Comparison of ENCODE assay signal across 33 cellular contexts in the genomic region with DNA sequence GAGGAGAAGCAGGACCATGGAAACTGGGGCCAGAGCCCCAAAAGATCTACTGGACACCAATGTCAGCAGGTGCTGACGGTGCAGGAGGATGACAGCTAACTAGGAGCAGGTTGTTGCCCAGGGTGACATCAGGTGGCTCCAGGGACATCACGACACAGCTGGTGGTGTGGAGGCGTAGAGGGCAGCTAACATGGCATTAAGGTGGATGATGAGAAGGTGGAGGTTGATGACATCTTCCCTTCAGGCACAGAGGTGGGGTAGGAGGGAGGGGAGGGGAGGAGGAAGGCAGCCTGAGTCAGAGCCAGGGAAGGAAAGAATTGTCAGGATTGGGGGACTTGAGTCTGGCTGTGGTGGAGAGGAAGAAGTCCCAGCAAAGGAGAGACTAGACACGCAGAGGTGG.
"Had no signal": no experiment of that assay in that cellular context is flagged by ENCODE, and none has a peak within 500 bp of the region (broad histone marks: within the 10 kb centered on the region; RNA-seq: fewer than 3 reads in every experiment).

No MANE protein-coding gene starts in this region.

- H3K9me3 Mint-ChIP-seq: activated B cell treated with CpG ODN at 0.5 μM for 24 hours; activated CD8-positive, alpha-beta T cell treated with anti-CD3 and anti-CD28 coated beads for 36 hours; activated T-cell treated with anti-CD3 and anti-CD28 coated beads, Interleukin-2, amount 50 U/mL, for 4 hours; activated T-helper 17 cell treated with anti-CD3 and anti-CD28 coated beads, Interleukin-2, amount 50 U/mL, for 72 hours; brain; central memory CD8-positive, alpha-beta T cell; dendritic cell treated with granulocyte-macrophage colony-stimulating factor and Interleukin-4, amounts not matched to agents 40 ng/mL and 50 ng/mL, for 4 days; effector memory CD8-positive, alpha-beta T cell; T-cell; T-helper 1 cell treated with Interleukin-12 subunit alpha and Interleukin-12 subunit beta and Interleukin-4 antibody, amounts not matched to agents 30 μg/mL and 1 μg/mL, for 36 hours; T-helper 2 cell treated with Interferon-gamma antibody and Interleukin-4, amounts not matched to agents 5 μg/mL and 100 μg/mL, for 36 hours had no signal

- H3K36me3 ChIP-seq: ascending aorta, esophagus muscularis mucosa, gastroesophageal sphincter, WERI-Rb-1 had no signal

- H3K27me3 ChIP-seq: ascending aorta had no signal

- H3K4me3 Mint-ChIP-seq: activated B cell treated with CpG ODN at 0.5 μM for 24 hours; activated CD8-positive, alpha-beta T cell treated with anti-CD3 and anti-CD28 coated beads for 36 hours; activated naive CD8-positive, alpha-beta T cell; activated T-cell treated with anti-CD3 and anti-CD28 coated beads, Interleukin-2, amount 50 U/mL, for 4 hours; central memory CD8-positive, alpha-beta T cell; dendritic cell treated with granulocyte-macrophage colony-stimulating factor and Interleukin-4, amounts not matched to agents 40 ng/mL and 50 ng/mL, for 4 days; T-helper 1 cell treated with Interleukin-12 subunit alpha and Interleukin-12 subunit beta and Interleukin-4 antibody, amounts not matched to agents 30 μg/mL and 1 μg/mL, for 36 hours; T-helper 2 cell treated with Interferon-gamma antibody and Interleukin-4, amounts not matched to agents 5 μg/mL and 100 μg/mL, for 36 hours had no signal

- H3K27ac ChIP-seq: ascending aorta, coronary artery, dorsolateral prefrontal cortex, esophagus muscularis mucosa, gastroesophageal sphincter, WERI-Rb-1 had no signal

- H3K27ac Mint-ChIP-seq: activated B cell treated with CpG ODN at 0.5 μM for 24 hours; activated CD8-positive, alpha-beta T cell treated with anti-CD3 and anti-CD28 coated beads for 36 hours; activated naive CD8-positive, alpha-beta T cell; activated T-helper 17 cell treated with anti-CD3 and anti-CD28 coated beads, Interleukin-2, amount 50 U/mL, for 72 hours; brain; dendritic cell treated with granulocyte-macrophage colony-stimulating factor and Interleukin-4, amounts not matched to agents 40 ng/mL and 50 ng/mL, for 4 days; effector memory CD8-positive, alpha-beta T cell; T-cell; T-helper 1 cell treated with Interleukin-12 subunit alpha and Interleukin-12 subunit beta and Interleukin-4 antibody, amounts not matched to agents 30 μg/mL and 1 μg/mL, for 36 hours; T-helper 2 cell treated with Interferon-gamma antibody and Interleukin-4, amounts not matched to agents 5 μg/mL and 100 μg/mL, for 36 hours had no signal

- H3K9me3 ChIP-seq: ascending aorta, esophagus muscularis mucosa, gastroesophageal sphincter had no signal

- H3K36me3 Mint-ChIP-seq: activated naive CD8-positive, alpha-beta T cell; brain; T-cell had no signal

- FAIRE-seq: bronchial epithelial cell had no signal

- H3K4me3 ChIP-seq: ascending aorta, coronary artery, dorsolateral prefrontal cortex, esophagus muscularis mucosa, gastroesophageal sphincter had no signal

- ATAC-seq: activated CD4-positive, CD25-positive, alpha-beta regulatory T cell treated with anti-CD3 and anti-CD28 coated beads, Interleukin-2, amount 50 U/mL, for 24 hours; activated CD8-positive, alpha-beta T cell treated with anti-CD3 and anti-CD28 coated beads for 36 hours; activated T-cell treated with anti-CD3 and anti-CD28 coated beads, Interleukin-2, amount 50 U/mL, for 4 hours; activated T-helper 17 cell treated with anti-CD3 and anti-CD28 coated beads, Interleukin-2, amount 50 U/mL, for 72 hours; effector memory CD8-positive, alpha-beta T cell; gastroesophageal sphincter; T-cell had no signal

- DNase-seq: activated B cell treated with CpG ODN at 0.5 μM for 24 hours; activated CD4-positive, alpha-beta T cell treated with anti-CD3 and anti-CD28 coated beads for 48 hours; activated CD4-positive, alpha-beta T cell treated with anti-CD3 and anti-CD28 coated beads, Interleukin-2, amount 50 U/mL, for 1 hour; activated CD4-positive, alpha-beta T cell treated with anti-CD3 and anti-CD28 coated beads, Interleukin-2, amount 50 U/mL, for 48 hours; activated CD8-positive, alpha-beta memory T cell treated with anti-CD3 and anti-CD28 coated beads for 24 hours; activated CD8-positive, alpha-beta T cell treated with anti-CD3 and anti-CD28 coated beads for 36 hours; activated effector memory CD4-positive, alpha-beta T cell treated with Interleukin-2 at 50 U/mL for 16 hours; activated gamma-delta T cell treated with Interleukin-2 at 50 U/mL for 16 hours; activated naive CD4-positive, alpha-beta T cell treated with anti-CD3 and anti-CD28 coated beads, Interleukin-2, amount 50 U/mL, for 16 hours; activated naive CD4-positive, alpha-beta T cell treated with Interleukin-2 at 50 U/mL for 16 hours; activated T-cell treated with anti-CD3 and anti-CD28 coated beads, Interleukin-2, amount 50 U/mL, for 4 hours; dorsolateral prefrontal cortex; effector CD4-positive, alpha-beta T cell; effector memory CD8-positive, alpha-beta T cell; erythroblast; foreskin melanocyte; SW 1271; T-cell; T1000; WERI-Rb-1 had no signal
